ENCODE assay signal across 15 cellular contexts in genomic region chr2:159832858-159833257, GRCh38.
"Had no signal": no experiment of that assay in that cellular context is flagged by ENCODE, and none has a peak within 500 bp of the region (broad histone marks: within the 10 kb centered on the region; RNA-seq: fewer than 3 reads in every experiment).

No MANE protein-coding gene starts in this region.

- H3K4me3 Mint-ChIP-seq: activated CD4-positive, alpha-beta T cell treated with anti-CD3 and anti-CD28 coated beads, Interleukin-2, amount 10 ng/mL, durations not matched to agents 7 days and 5 days; activated naive CD4-positive, alpha-beta T cell treated with anti-CD3 and anti-CD28 coated beads for 36 hours; natural killer cell; stimulated activated naive CD8-positive, alpha-beta T cell treated with anti-CD3 and anti-CD28 coated beads, Interleukin-15, amount 100 ng/mL, for 72 hours; T-helper 17 cell had no signal

- H3K4me1 Mint-ChIP-seq: activated CD4-positive, alpha-beta T cell treated with anti-CD3 and anti-CD28 coated beads, Interleukin-2, amount 10 ng/mL, durations not matched to agents 7 days and 5 days; natural killer cell; stimulated activated naive CD8-positive, alpha-beta T cell treated with anti-CD3 and anti-CD28 coated beads, Interleukin-15, amount 100 ng/mL, for 72 hours; T-helper 17 cell had no signal

- H3K27me3 Mint-ChIP-seq: activated CD4-positive, alpha-beta T cell treated with anti-CD3 and anti-CD28 coated beads, Interleukin-2, amount 10 ng/mL, durations not matched to agents 7 days and 5 days; progenitor cell of endocrine pancreas; stimulated activated naive CD8-positive, alpha-beta T cell treated with anti-CD3 and anti-CD28 coated beads, Interleukin-15, amount 100 ng/mL, for 72 hours; T-helper 17 cell had no signal

- DNase-seq: activated CD4-positive, alpha-beta T cell treated with anti-CD3 and anti-CD28 coated beads, Interleukin-2, amount 10 ng/mL, durations not matched to agents 7 days and 5 days; activated naive CD4-positive, alpha-beta T cell treated with anti-CD3 and anti-CD28 coated beads for 36 hours; cerebellar nuclear complex; effector memory CD4-positive, alpha-beta T cell; foreskin keratinocyte; glutamatergic neuron; left ventricle myocardium inferior; mesenchymal stem cell; natural killer cell; nucleus accumbens; stimulated activated CD4-positive, alpha-beta T cell treated with anti-CD3 and anti-CD28 coated beads, Interleukin-4, amount 100 ng/mL, for 24 hours; stimulated activated naive CD8-positive, alpha-beta T cell treated with anti-CD3 and anti-CD28 coated beads, Interleukin-15, amount 100 ng/mL, for 72 hours; T-helper 17 cell had no signal

- H3K27ac Mint-ChIP-seq: activated CD4-positive, alpha-beta T cell treated with anti-CD3 and anti-CD28 coated beads, Interleukin-2, amount 10 ng/mL, durations not matched to agents 7 days and 5 days; activated naive CD4-positive, alpha-beta T cell treated with anti-CD3 and anti-CD28 coated beads for 36 hours; activated T-helper 2 cell treated with anti-CD3 and anti-CD28 coated beads, Interferon-gamma antibody, Interleukin-2, Interleukin-4, amounts not matched to agents 10 μg/mL and 5 μg/mL and 100 μg/mL, durations not matched to agents 14 hours and 24 hours and 36 hours; natural killer cell; progenitor cell of endocrine pancreas; T-helper 17 cell had no signal

- ATAC-seq: foreskin keratinocyte; natural killer cell; stimulated activated naive CD8-positive, alpha-beta T cell treated with anti-CD3 and anti-CD28 coated beads, Interleukin-15, amount 100 ng/mL, for 72 hours; T-helper 17 cell had no signal

- H3K9me3 Mint-ChIP-seq: natural killer cell; stimulated activated naive CD8-positive, alpha-beta T cell treated with anti-CD3 and anti-CD28 coated beads, Interleukin-15, amount 100 ng/mL, for 72 hours had no signal
